Comparison of ENCODE assay signal across 11 cellular contexts in the genomic region with DNA sequence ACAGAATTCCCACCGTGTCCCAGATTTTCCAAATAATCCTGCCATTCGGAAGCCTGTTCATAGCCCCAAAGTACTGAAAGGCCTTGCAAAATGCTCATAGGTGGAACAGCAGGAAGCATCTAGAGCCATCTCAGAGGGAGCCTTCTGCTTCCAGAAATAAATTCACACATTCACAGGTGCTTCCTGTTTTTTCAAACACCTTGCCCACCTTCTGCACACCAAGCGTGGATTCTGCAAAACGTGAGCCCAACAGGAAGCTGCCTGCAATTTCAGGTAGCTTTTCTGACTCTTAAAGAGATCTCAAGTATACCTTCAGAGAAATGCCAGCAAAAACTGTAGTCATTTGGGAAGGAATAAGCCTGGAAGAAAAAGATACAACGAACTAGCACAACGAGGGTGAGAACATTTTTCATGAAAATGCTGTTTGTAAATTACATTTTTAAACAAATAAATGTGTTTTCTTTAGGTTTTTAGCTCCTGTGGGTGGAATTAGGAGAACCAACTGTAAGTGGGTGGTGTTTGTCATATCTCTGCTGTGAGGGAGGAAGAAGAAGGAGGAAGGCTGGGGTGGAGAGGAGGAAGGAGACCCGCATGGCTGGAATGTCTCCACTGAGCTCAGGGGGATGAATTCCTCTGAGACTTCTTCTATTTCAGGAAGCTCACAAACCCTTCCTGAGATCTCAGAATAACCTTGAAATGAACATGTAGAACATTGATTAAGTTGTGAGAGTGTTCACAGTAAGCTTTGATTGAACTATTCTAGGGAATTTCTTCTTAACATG. TPM values are rescaled to one million over a fixed set of nuclear protein-coding genes. Genes with fewer than 3 reads are reported as not detected.
DNase-seq lines count a peak whose midpoint lies in the region; ATAC-seq, FAIRE-seq and TF ChIP-seq lines count a peak whose summit lies in the region.
"Had no signal": no experiment of that assay in that cellular context is flagged by ENCODE, and none has a peak within 500 bp of the region (broad histone marks: within the 10 kb centered on the region; RNA-seq: fewer than 3 reads in every experiment).

A gene (plus strand): TSS at position 264 of the 782 bp plus-strand sequence.

- H3K36me3 ChIP-seq in GM12878 (ENCODE audit: control insufficient read depth in 2 of 2, insufficient read depth in 2 of 2, low read length in 1 of 2) (no peaks in the 10 kb centered on the region), ascending aorta (no peaks in the 10 kb centered on the region)

- peaks cover 31% of the 10 kb centered on the region for H3K4me1 ChIP-seq in GM12878 (ENCODE audit: control insufficient read depth, insufficient read depth, low read length)
- no peaks in the 10 kb centered on the region for H3K4me1 ChIP-seq in ascending aorta

- no peak; a peak in 1 of 4 replicates for TF ChIP-seq EP300 in GM12878 (IDR thresholded peaks at IDR 0.05; ENCODE audit: borderline replicate concordance in 1 of 2, control insufficient read depth in 1 of 2, low read depth in 2 of 2, low read length in 2 of 2)

- DNase-seq in GM12878 (ENCODE audit: low read depth, low spot score) = peak; percentile 56
- no peak for DNase-seq in NCI-H774 (lab: John Stamatoyannopoulos, UW)
- no peak for DNase-seq in dedifferentiated amniotic fluid mesenchymal stem cell (ENCODE audit: extremely low spot score)
- no peak for DNase-seq in ascending aorta (ENCODE audit: low spot score in 2 of 2)
- no peak for DNase-seq in SK-N-DZ (ENCODE audit: low spot score)
- DNase-seq: EL had no signal

- SMC1A ChIA-PET in GM12878 (lab: Charles Lee; ENCODE audit: uncharacterized antibody, unreplicated experiment) = interaction anchor here (0.6 to 4.5 kb wide), 29 partner anchors 7 to 871 kb away, joined by 3 to 23 read pairs (median 4); no protein-coding TSS in a partner anchor

- no peaks in the 10 kb centered on the region for H4K20me1 ChIP-seq in GM12878 (ENCODE audit: control insufficient read depth, insufficient read depth)

- WGBS in GM12878 (ENCODE audit: insufficient coverage, insufficient replicate concordance, low lambda C conversion rate, missing lambda C conversion rate) = under 1% methylated on average over 7 of the region's 7 CpGs

- RAD21 ChIA-PET in GM12878 (lab: Charles Lee; ENCODE audit: unreplicated experiment) = interaction anchor here (0.8 to 1.7 kb wide), 10 partner anchors 23 to 721 kb away, joined by 3 to 5 read pairs (median 4); a partner anchor contains a TSS

- H3K9me3 ChIP-seq in GM12878 (replicated peaks; ENCODE audit: control insufficient read depth, insufficient read depth, low read length) (peaks cover 2% of the 10 kb centered on the region; the same call in 2 of the 3 replicates), ascending aorta (no peaks in the 10 kb centered on the region)

- TSS peak; percentile 75 for BruUV-seq in GM12878 (replicated peaks; lab: Mats Ljungman, UMichigan)

- FAIRE-seq in GM12878 (lab: Jason Lieb, UNC) = no peak

- peak within 1 kb of the TSS; percentile 34 for H3K4me3 ChIP-seq in GM12875 (ENCODE audit: low read depth, low read length)
- H3K4me3 ChIP-seq in GM12878 = peak within 1 kb of the TSS; percentile 54
- H3K4me3 ChIP-seq in ascending aorta = no peak within 1 kb of the TSS

- CTCF ChIA-PET in GM12878 (lab: Yijun Ruan, JAX) = interaction anchor here (0.5 to 2.8 kb wide), 17 partner anchors 10 to 633 kb away, joined by 3 to 17 read pairs (median 4); no protein-coding TSS in a partner anchor

- H3K79me2 ChIP-seq in GM12878 (ENCODE audit: control insufficient read depth, insufficient read depth, low read length) = no peaks in the 10 kb centered on the region

- in situ Hi-C loops in GM12878 (cut with MboI) = no loop called here

- no peak for TF ChIP-seq RAD21 in GM12878 (IDR thresholded peaks at IDR 0.05; ENCODE audit: insufficient read depth, low read depth, low read length)

- TF ChIP-seq CTCF in GM12875 (IDR thresholded peaks at IDR 0.05; ENCODE audit: borderline replicate concordance, insufficient read depth, low read depth, low read length) (no peak), GM12878 (IDR thresholded peaks at IDR 0.05 in 2 of 3, conservative IDR thresholded peaks at IDR 0.05 in 1 of 3; ENCODE audit: control insufficient read depth in 2 of 3, extremely low read depth in 1 of 3, insufficient read depth in 1 of 3, low read depth in 3 of 3, low read length in 3 of 3) (no peak), ascending aorta (IDR thresholded peaks at IDR 0.05) (no peak)

- peak within 1 kb of the TSS; percentile 80 for H3K4me2 ChIP-seq in GM12878 (ENCODE audit: control insufficient read depth, insufficient read depth)

- peak within 1 kb of the TSS; percentile 26; the same call in 1 of the 2 replicates for H3K9ac ChIP-seq in GM12878 (ENCODE audit: control insufficient read depth, insufficient read depth, low read length)

- intact Hi-C loops in GM12878 (cut with micrococcal nuclease; ENCODE audit: unreplicated experiment) (no loop called here), ascending aorta (cut with DNase I) (no loop called here)

- POLR2A ChIA-PET in GM12878 (lab: Charles Lee) = interaction anchor here (1.1 to 1.8 kb wide), 7 partner anchors 23 to 52 kb away, joined by 3 to 7 read pairs (median 4); no protein-coding TSS in a partner anchor

- peak within 1 kb of the TSS; percentile 72 for H2AFZ ChIP-seq in GM12878 (ENCODE audit: control insufficient read depth, low read depth, low read length)

- no peak for TF ChIP-seq POLR2A in GM12878 (IDR thresholded peaks at IDR 0.05; ENCODE audit: low read depth, low read length)

- H3K27ac ChIP-seq in GM12878 (ENCODE audit: control insufficient read depth, insufficient read depth) (peak within 1 kb of the TSS; percentile 76), ascending aorta (no peak within 1 kb of the TSS)

- ATAC-seq in GM19455 (IDR thresholded peaks at IDR 0.05; ENCODE audit: unreplicated experiment) (peak; percentile 39), HG03354 (IDR thresholded peaks at IDR 0.05; ENCODE audit: poor library complexity, severe bottlenecking, unreplicated experiment) (peak; percentile 44), GM12878 (peak; percentile 41)

- H3K27me3 ChIP-seq in GM12878 (replicated peaks in 1 of 2; ENCODE audit: control insufficient read depth in 2 of 2, insufficient read depth in 2 of 2, low read length in 1 of 2) (no peaks in the 10 kb centered on the region), ascending aorta (no peaks in the 10 kb centered on the region)

TF ChIP-seq in GM12878, 131 proteins besides CTCF, POLR2A, EP300 and RAD21 (continues in another document):
- TF ChIP-seq BCL11A (IDR thresholded peaks at IDR 0.05; ENCODE audit: low read depth, low read length) (0 out of 2 replicates have a peak, but pooled peaks have one; percentile 42), SPI1 (IDR thresholded peaks at IDR 0.05; ENCODE audit: borderline replicate concordance, insufficient read depth, low read depth, low read length) (0 out of 2 replicates have a peak, but pooled peaks have one; percentile 15), CHD4 (IDR thresholded peaks at IDR 0.05) (no peak), FOXM1 (IDR thresholded peaks at IDR 0.05; ENCODE audit: low read depth, low read length) (no peak)
- TF ChIP-seq, protein P1, sequence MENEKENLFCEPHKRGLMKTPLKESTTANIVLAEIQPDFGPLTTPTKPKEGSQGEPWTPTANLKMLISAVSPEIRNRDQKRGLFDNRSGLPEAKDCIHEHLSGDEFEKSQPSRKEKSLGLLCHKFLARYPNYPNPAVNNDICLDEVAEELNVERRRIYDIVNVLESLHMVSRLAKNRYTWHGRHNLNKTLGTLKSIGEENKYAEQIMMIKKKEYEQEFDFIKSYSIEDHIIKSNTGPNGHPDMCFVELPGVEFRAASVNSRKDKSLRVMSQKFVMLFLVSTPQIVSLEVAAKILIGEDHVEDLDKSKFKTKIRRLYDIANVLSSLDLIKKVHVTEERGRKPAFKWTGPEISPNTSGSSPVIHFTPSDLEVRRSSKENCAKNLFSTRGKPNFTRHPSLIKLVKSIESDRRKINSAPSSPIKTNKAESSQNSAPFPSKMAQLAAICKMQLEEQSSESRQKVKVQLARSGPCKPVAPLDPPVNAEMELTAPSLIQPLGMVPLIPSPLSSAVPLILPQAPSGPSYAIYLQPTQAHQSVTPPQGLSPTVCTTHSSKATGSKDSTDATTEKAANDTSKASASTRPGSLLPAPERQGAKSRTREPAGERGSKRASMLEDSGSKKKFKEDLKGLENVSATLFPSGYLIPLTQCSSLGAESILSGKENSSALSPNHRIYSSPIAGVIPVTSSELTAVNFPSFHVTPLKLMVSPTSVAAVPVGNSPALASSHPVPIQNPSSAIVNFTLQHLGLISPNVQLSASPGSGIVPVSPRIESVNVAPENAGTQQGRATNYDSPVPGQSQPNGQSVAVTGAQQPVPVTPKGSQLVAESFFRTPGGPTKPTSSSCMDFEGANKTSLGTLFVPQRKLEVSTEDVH (IDR thresholded peaks at IDR 0.05; ENCODE audit: low read depth, partially characterized antibody) = no peak

RNA-seq across cellular contexts. Expression of the gene that starts here (rescaled TPM):
- 15.2 and 17.2 TPM in 2 replicates for total RNA-seq in GM12878 (2013; cell fraction: nucleolus; rRNA removed)
- total RNA-seq in GM12878 (2014; rRNA removed) = 1.1 and 1.3 TPM in 2 replicates
- total RNA-seq in GM12878 (2014; rRNA removed; fragmentation: Illumina TruSeq; extraction: Trizol) = 1.9 and 2.5 TPM in 2 replicates
- 1.1 and 1.3 TPM in 2 replicates for total RNA-seq in GM12878 (2021)
- 1.5 TPM for polyA plus RNA-seq in GM12878 (2011; ENCODE audit: low read depth)
- 1.9 and 3.0 TPM in 2 replicates for polyA plus RNA-seq in GM12878 (2011; rRNA removed)
- 0.50 and 0.75 TPM in 2 replicates for polyA plus RNA-seq in GM12878 (2011; cell fraction: cytosol; rRNA removed)
- polyA plus RNA-seq in GM12878 (2011; cell fraction: nucleus; rRNA removed) = 2.1 and 3.7 TPM in 2 replicates
- polyA plus RNA-seq in GM12878 (2012) = 2.2 and 2.8 TPM in 2 replicates
- polyA plus RNA-seq in GM12878 (2014; fragmentation: Illumina TruSeq; extraction: Trizol) = 1.6 and 2.1 TPM in 2 replicates
- polyA plus RNA-seq in GM12878 (2014; fragmentation: Nextera tagmentation; extraction: Ambion mirVana) = 1 to 10 TPM; 1.4 to 1.8 TPM
- polyA plus RNA-seq in GM12878 (2014; rRNA removed) = 0.72 and 1.0 TPM in 2 replicates
- under 1 TPM; 0.40 to 0.89 TPM for polyA plus RNA-seq in GM12878 (2016; fragmentation: Nextera tagmentation; extraction: Ambion mirVana)
- polyA minus RNA-seq in GM12878 (2011; rRNA and poly(A)+ RNA removed) = 1.5 and 2.4 TPM in 2 replicates
- 0.62 and 1.7 TPM in 2 replicates for polyA minus RNA-seq in GM12878 (2011; cell fraction: cytosol; rRNA and poly(A)+ RNA removed)
- polyA minus RNA-seq in GM12878 (2011; cell fraction: nucleus; rRNA and poly(A)+ RNA removed) = 3.0 and 4.5 TPM in 2 replicates
- not detected for total RNA-seq in ascending aorta
- polyA plus RNA-seq in SK-N-DZ (2014; cell fraction: cytosol; rRNA removed) = not detected in 2 replicates
- polyA plus RNA-seq in SK-N-DZ (2014; cell fraction: nucleus; rRNA removed) = not detected in 2 replicates
- total RNA-seq: mesenteric fat pad had no signal
- polyA plus RNA-seq: adipose tissue had no signal

Comparison
In these comparisons a context has a peak if more than half of its experiments do, and no peak if none do; other contexts are left out.
1. H3K4me3 ChIP-seq: peak in GM12875 (single experiment) and GM12878 (single experiment); none in ascending aorta (0 of 2).
2. Peak in every context shown above with its lines, with median percentiles within 50 percentile points of each other: ATAC-seq.